In the genomic region with DNA sequence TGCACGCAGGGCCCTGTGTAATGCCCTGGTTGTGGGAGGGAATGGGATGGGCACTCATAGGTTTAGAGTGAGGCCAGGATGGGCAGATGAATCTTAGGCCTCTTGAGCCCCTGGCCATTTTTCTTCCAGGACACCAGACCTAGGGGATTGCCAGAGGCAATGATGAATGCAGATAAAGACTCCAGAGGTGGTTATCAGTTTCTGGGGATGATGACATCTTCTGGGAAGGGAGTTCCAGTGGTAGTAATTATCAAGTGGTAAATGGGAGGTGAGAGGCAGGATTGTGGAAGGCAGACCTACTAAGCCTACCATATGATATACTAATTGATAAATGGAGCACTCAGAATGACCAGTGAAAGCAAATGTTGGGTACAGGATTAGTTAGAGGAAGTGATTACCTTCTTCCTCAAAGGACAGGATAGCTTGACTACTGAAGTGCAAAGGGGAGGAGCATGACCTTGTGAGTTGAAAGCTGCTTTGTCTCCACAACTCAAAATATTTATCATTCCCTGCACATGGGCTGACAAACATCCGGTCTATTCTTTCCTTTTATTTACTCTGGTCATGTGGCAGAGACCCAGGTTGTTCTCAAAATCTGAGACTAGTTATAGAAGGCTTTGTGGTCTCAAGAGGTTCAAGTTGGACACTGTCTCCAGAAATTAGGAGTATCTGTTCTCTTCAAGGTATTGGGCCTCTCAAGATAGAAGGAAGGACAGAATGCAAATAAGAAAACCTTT, we compare ENCODE assay signal across 1 cellular context.
TF ChIP-seq lines count a peak whose summit lies in the region.

No MANE protein-coding gene starts in this region.

TF ChIP-seq in endothelial cell of umbilical vein, 7 proteins besides CTCF, POLR2A, EP300 and RAD21 (continued from another document):
- no peak for TF ChIP-seq JUN (IDR thresholded peaks at IDR 0.05; ENCODE audit: borderline replicate concordance, insufficient read depth, insufficient read length, low read depth)
TF ChIP-seq in endothelial cell of umbilical vein: peak in this region for 1.
